17 cellular contexts compared by ENCODE assay signal in the genomic region with DNA sequence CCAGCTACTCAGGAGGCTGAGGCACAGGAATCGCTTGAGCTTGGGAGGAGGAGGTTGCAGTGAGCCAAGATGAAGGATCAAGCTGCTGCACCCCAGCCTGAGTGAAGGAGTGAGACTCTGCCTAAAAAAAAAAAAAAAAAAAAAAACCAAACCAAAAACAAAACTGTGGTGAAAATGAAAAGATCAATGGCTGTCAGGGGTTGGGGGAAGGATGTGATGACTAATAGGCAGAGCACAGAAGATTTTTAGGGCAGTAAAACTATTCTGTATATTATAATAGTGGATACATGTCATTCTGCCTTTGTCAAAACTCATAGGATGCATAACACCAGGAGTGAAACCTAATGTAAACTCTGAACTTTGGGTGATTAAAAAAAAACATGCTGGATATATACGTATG.
DNase-seq lines count a peak whose midpoint lies in the region; ATAC-seq, FAIRE-seq and TF ChIP-seq lines count a peak whose summit lies in the region.
"Had no signal": no experiment of that assay in that cellular context is flagged by ENCODE, and none has a peak within 500 bp of the region (broad histone marks: within the 10 kb centered on the region; RNA-seq: fewer than 3 reads in every experiment).

No MANE protein-coding gene starts in this region.

- no peak overlapping the region for H3K4me3 ChIP-seq in pancreas
- H3K4me3 ChIP-seq: HAP-1 had no signal

- peak; percentile 23 for DNase-seq in GM13977 (ENCODE audit: low spot score)
- no peak for DNase-seq in SKM-1 (lab: John Stamatoyannopoulos, UW; ENCODE audit: unreplicated experiment)
- no peak for DNase-seq in foreskin melanocyte
- no peak for DNase-seq in pancreas
- DNase-seq in Right ventricle myocardium superior = no peak
- DNase-seq: AML-193; cerebellar nuclear complex; head of caudate nucleus; left ventricle myocardium superior; NCI-H1092 treated with DMSO at 0.1 percent for 48 hours; right cardiac atrium; stimulated activated CD4-positive, alpha-beta T cell treated with anti-CD3 and anti-CD28 coated beads, Interleukin-4, amount 100 ng/mL, for 4 hours; stimulated activated naive CD4-positive, alpha-beta T cell treated with Interleukin-2 at 50 U/mL for 16 hours had no signal

- ATAC-seq in GM18873 (IDR thresholded peaks at IDR 0.05; ENCODE audit: low FRiP score, unreplicated experiment) = peak; percentile 34
- ATAC-seq in HG02610 (IDR thresholded peaks at IDR 0.05; ENCODE audit: unreplicated experiment) = peak; percentile 91
- ATAC-seq in HG03460 (IDR thresholded peaks at IDR 0.05; ENCODE audit: unreplicated experiment) = peak; percentile 59
- no peak for ATAC-seq in pancreas
- no peak for ATAC-seq in Right ventricle myocardium superior (ENCODE audit: poor library complexity)
- ATAC-seq: left ventricle myocardium superior, right cardiac atrium had no signal

- no peaks in the 10 kb centered on the region for H3K9me3 ChIP-seq in pancreas
- H3K9me3 ChIP-seq: HAP-1 had no signal

- H3K27me3 ChIP-seq in pancreas = no peaks in the 10 kb centered on the region

- H3K27ac ChIP-seq in pancreas = no peak overlapping the region

- in situ Hi-C loops in GM13977 (cut with MboI; ENCODE audit: low pct_unique_long_range_greater_than_20kb, low sequenced_read_pairs, unreplicated experiment) = no loop called here

- no peak for FAIRE-seq in pancreas (lab: Jason Lieb, UNC)

- intact Hi-C loops in pancreas (cut with DNase I) = no loop called here
- intact Hi-C loops in Right ventricle myocardium superior (cut with DNase I) = no loop called here

- no peaks in the 10 kb centered on the region for H3K36me3 ChIP-seq in pancreas
- H3K36me3 ChIP-seq: HAP-1 had no signal

- H3K4me1 ChIP-seq in pancreas = no peaks in the 10 kb centered on the region
- H3K4me1 ChIP-seq: HAP-1 had no signal

- TF ChIP-seq CTCF in GM13977 (IDR thresholded peaks at IDR 0.05; ENCODE audit: extremely low read depth, insufficient read depth, missing control alignments) (no peak), pancreas (IDR thresholded peaks at IDR 0.05) (no peak)

- WGBS in pancreas, 2 donors = 80 to 81% methylated on average over 2 of the region's 2 CpGs

Comparison
In these comparisons a context has a peak if more than half of its experiments do, and no peak if none do; other contexts are left out.
1. ATAC-seq: peak in GM18873 (single experiment), HG02610 (single experiment) and HG03460 (single experiment); none in pancreas (0 of 4) and Right ventricle myocardium superior (single experiment).